In the genomic region with DNA sequence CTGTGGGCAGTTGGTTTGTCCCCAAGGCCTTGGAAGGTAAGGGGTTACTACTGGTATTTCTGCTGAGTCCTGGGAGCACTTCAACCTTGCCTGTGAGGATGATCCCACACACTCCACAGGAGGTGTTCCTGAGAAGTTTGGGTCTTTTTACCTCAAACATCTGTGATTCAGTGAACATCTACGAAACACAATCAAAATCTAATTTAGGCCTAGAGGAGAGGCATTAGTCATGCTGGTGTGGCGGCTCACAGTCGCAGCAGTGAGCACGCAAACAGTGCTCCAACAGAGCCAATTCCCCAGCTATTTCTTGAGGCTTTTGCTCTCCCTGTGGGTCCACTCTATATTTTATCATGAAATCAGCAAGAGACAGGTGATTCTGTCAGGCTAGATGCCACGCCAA, we compare ENCODE assay signal across 20 cellular contexts.
DNase-seq lines count a peak whose midpoint lies in the region; ATAC-seq, FAIRE-seq and TF ChIP-seq lines count a peak whose summit lies in the region.
"Had no signal": no experiment of that assay in that cellular context is flagged by ENCODE, and none has a peak within 500 bp of the region (broad histone marks: within the 10 kb centered on the region; RNA-seq: fewer than 3 reads in every experiment).

No MANE protein-coding gene starts in this region.

- DNase-seq in AG20443 (ENCODE audit: low spot score) (peak; percentile 61), MG63 (peak; percentile 9), K562 (ENCODE audit: extremely low read depth in 1 of 4, low spot score in 3 of 4) (peak in 1 of 4 experiments; percentile 19), neural progenitor cell (ENCODE audit: low spot score) (no peak), lower leg skin (ENCODE audit: low spot score in 2 of 2) (no peak), posterior vena cava (ENCODE audit: low spot score) (no peak), NCI-H82 treated with DMSO at 0.1 percent for 48 hours (lab: John Stamatoyannopoulos, UW; ENCODE audit: unreplicated experiment) (no peak), left ventricle myocardium superior (no peak)
- DNase-seq: activated CD8-positive, alpha-beta memory T cell treated with anti-CD3 and anti-CD28 coated beads for 24 hours; dermis blood vessel endothelial cell; esophagus squamous epithelium; KBM-7; NCI-H1105 treated with DMSO at 0.1 percent for 48 hours; NCI-H774; ovary; stimulated activated CD4-positive, alpha-beta T cell treated with anti-CD3 and anti-CD28 coated beads, Interleukin-4, amount 100 ng/mL, for 24 hours; stimulated activated CD8-positive, alpha-beta memory T cell treated with anti-CD3 and anti-CD28 coated beads, Interleukin-4, amount 100 ng/mL, for 48 hours had no signal

- H3K9me3 Mint-ChIP-seq in neural progenitor cell, result peaks cover 6% of the 10 kb centered on the region

- no peak for TF ChIP-seq POLR2A in K562 (conservative IDR thresholded peaks at IDR 0.05)
- TF ChIP-seq POLR2A in lower leg skin (IDR thresholded peaks at IDR 0.05), result no peak

- H3F3A ChIP-seq in neural progenitor cell (ENCODE audit: low read depth), result no peaks in the 10 kb centered on the region

- TF ChIP-seq CTCF in K562 (IDR thresholded peaks at IDR 0.05 in 2 of 3, conservative IDR thresholded peaks at IDR 0.05 in 1 of 3; ENCODE audit: insufficient read depth in 2 of 3, low read depth in 1 of 3, low read length in 3 of 3) (no peak), neural progenitor cell (IDR thresholded peaks at IDR 0.05) (no peak), lower leg skin (IDR thresholded peaks at IDR 0.05) (no peak)

- CTCF ChIA-PET in K562 (lab: Yijun Ruan, JAX; ENCODE audit: low intra/inter-chr PET ratio), result no interaction called here

- FAIRE-seq in K562 (lab: Jason Lieb, UNC), result peak; percentile 19

- H3K9me3 ChIP-seq in MG63 (peaks cover 4% of the 10 kb centered on the region; the same call in 1 of the 2 replicates), K562 (replicated peaks; ENCODE audit: control insufficient read depth, insufficient read depth, low read depth, low read length) (no peaks in the 10 kb centered on the region), neural progenitor cell (ENCODE audit: low read depth) (no peaks in the 10 kb centered on the region)
- H3K9me3 ChIP-seq: BLaER1, esophagus squamous epithelium, ovary, thoracic aorta had no signal

- no peak overlapping the region for H3K9ac ChIP-seq in K562 (ENCODE audit: insufficient read depth in 1 of 2, low read depth in 2 of 2, low read length in 2 of 2)
- no peak overlapping the region for H3K9ac ChIP-seq in neural progenitor cell
- H3K9ac ChIP-seq: BLaER1 had no signal

- H3K36me3 Mint-ChIP-seq in neural progenitor cell, result peaks cover 2% of the 10 kb centered on the region

- H3K27ac ChIP-seq in K562 (ENCODE audit: extremely low read depth, low read depth, low read length) (peak overlapping the region; percentile 45; the same call in 2 of the 3 replicates), neural progenitor cell (no peak overlapping the region)
- H3K27ac ChIP-seq: BLaER1, esophagus squamous epithelium, hepatocyte, ovary, thoracic aorta had no signal

- H3K4me1 Mint-ChIP-seq in neural progenitor cell, result peaks cover 39% of the 10 kb centered on the region

- H3K4me1 ChIP-seq in K562 (replicated peaks in 1 of 2; ENCODE audit: control insufficient read depth in 2 of 2, insufficient read depth in 2 of 2, low read length in 2 of 2) (peaks cover 23 to 40% of the 10 kb centered on the region in 2 experiments), neural progenitor cell (no peaks in the 10 kb centered on the region)
- H3K4me1 ChIP-seq: BLaER1, esophagus squamous epithelium had no signal

- no TSS peak for BruUV-seq in K562 (replicated peaks; lab: Mats Ljungman, UMichigan)

- H3K36me3 ChIP-seq in MG63, result no peaks in the 10 kb centered on the region
- H3K36me3 ChIP-seq in K562 (ENCODE audit: control insufficient read depth, insufficient read depth, low read length), result no peaks in the 10 kb centered on the region
- no peaks in the 10 kb centered on the region for H3K36me3 ChIP-seq in neural progenitor cell
- H3K36me3 ChIP-seq: esophagus squamous epithelium, ovary, thoracic aorta had no signal

- H3K4me3 ChIP-seq in MG63 (no peak overlapping the region), K562 (no peak overlapping the region), neural progenitor cell (no peak overlapping the region), lower leg skin (ENCODE audit: low read depth, poor library complexity, severe bottlenecking) (no peak overlapping the region)
- H3K4me3 ChIP-seq: BLaER1, esophagus squamous epithelium, hepatocyte, ovary, thoracic aorta had no signal

- no peaks in the 10 kb centered on the region for H3K9me1 ChIP-seq in K562 (ENCODE audit: control insufficient read depth, insufficient read depth, low read length)

- H3K27me3 Mint-ChIP-seq in neural progenitor cell (ENCODE audit: insufficient read depth, low read depth), result peaks cover 15% of the 10 kb centered on the region

- H3K4me2 ChIP-seq in K562 (ENCODE audit: insufficient read depth, low read length) (no peak overlapping the region), neural progenitor cell (no peak overlapping the region)
- H3K4me2 ChIP-seq: BLaER1, hepatocyte had no signal

- no peaks in the 10 kb centered on the region for H4K20me1 ChIP-seq in K562 (replicated peaks; ENCODE audit: control insufficient read depth, insufficient read depth, low read length)
- no peaks in the 10 kb centered on the region for H4K20me1 ChIP-seq in neural progenitor cell (ENCODE audit: low read depth)
- H4K20me1 ChIP-seq: BLaER1 had no signal

- H2AFZ ChIP-seq in K562 (ENCODE audit: low read depth, low read length) (peak overlapping the region; percentile 81), neural progenitor cell (replicated peaks) (no peak overlapping the region)
- H2AFZ ChIP-seq: hepatocyte had no signal

- no peak for TF ChIP-seq EP300 in K562 (IDR thresholded peaks at IDR 0.05; ENCODE audit: low read length)

- ATAC-seq in K562 (peak; percentile 10; the same call in 1 of the 3 replicates), left ventricle myocardium superior (no peak)

- TF ChIP-seq RAD21 in K562 (CRISPR knock-in tag; conservative IDR thresholded peaks at IDR 0.05 in 1 of 2, IDR thresholded peaks at IDR 0.05 in 1 of 2), result no peak

- POLR2A ChIA-PET in K562 (lab: Yijun Ruan, JAX), result interaction anchor here (0.9 to 1.6 kb wide), 5 partner anchors 9 to 59 kb away, joined by 3 to 5 read pairs (median 4); no protein-coding TSS in a partner anchor

- H3K79me2 ChIP-seq in K562 (ENCODE audit: control insufficient read depth, insufficient read depth, low read length) (no peaks in the 10 kb centered on the region), neural progenitor cell (ENCODE audit: low read depth) (no peaks in the 10 kb centered on the region)
- H3K79me2 ChIP-seq: hepatocyte had no signal

- H3K27me3 ChIP-seq in MG63, result no peaks in the 10 kb centered on the region
- no peaks in the 10 kb centered on the region for H3K27me3 ChIP-seq in K562 (ENCODE audit: control insufficient read depth in 2 of 2, insufficient read depth in 2 of 2, low read length in 2 of 2)
- no peaks in the 10 kb centered on the region for H3K27me3 ChIP-seq in neural progenitor cell
- H3K27me3 ChIP-seq: BLaER1, esophagus squamous epithelium, hepatocyte, ovary had no signal

- no peak overlapping the region for H3K4me3 Mint-ChIP-seq in neural progenitor cell

- WGBS in K562 (ENCODE audit: insufficient coverage, low coverage, missing lambda C conversion rate), result 15% methylated on average over 5 of the region's 5 CpGs
- 84 to 92% methylated on average over 5 of the region's 5 CpGs for WGBS in lower leg skin, 2 donors

- in situ Hi-C loops in K562 (cut with MboI), result no loop called here

- peak overlapping the region; percentile 7 for H3K27ac Mint-ChIP-seq in neural progenitor cell

- intact Hi-C loops in K562 (cut with micrococcal nuclease) (no loop called here), lower leg skin (cut with DNase I; ENCODE audit: low total_unique reads) (no loop called here), posterior vena cava (cut with DNase I) (no loop called here), left ventricle myocardium superior (cut with micrococcal nuclease) (no loop called here)

TF ChIP-seq in K562, 482 proteins besides CTCF, POLR2A, EP300 and RAD21:
- no peak for TF ChIP-seq GABPB2 (CRISPR knock-in tag; conservative IDR thresholded peaks at IDR 0.05)
- TF ChIP-seq SRSF3 (IDR thresholded peaks at IDR 0.05; ENCODE audit: insufficient read depth, low read length), result no peak
- TF ChIP-seq, protein P1, sequence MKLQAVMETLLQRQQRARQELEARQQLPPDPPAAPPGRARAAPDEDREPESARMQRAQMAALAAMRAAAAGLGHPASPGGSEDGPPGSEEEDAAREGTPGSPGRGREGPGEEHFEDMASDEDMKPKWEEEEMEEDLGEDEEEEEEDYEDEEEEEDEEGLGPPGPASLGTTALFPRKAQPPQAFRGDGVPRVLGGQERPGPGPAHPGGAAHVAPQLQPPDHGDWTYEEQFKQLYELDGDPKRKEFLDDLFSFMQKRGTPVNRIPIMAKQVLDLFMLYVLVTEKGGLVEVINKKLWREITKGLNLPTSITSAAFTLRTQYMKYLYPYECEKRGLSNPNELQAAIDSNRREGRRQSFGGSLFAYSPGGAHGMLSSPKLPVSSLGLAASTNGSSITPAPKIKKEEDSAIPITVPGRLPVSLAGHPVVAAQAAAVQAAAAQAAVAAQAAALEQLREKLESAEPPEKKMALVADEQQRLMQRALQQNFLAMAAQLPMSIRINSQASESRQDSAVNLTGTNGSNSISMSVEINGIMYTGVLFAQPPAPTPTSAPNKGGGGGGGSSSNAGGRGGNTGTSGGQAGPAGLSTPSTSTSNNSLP (IDR thresholded peaks at IDR 0.05; ENCODE audit: borderline replicate concordance, low read depth, low read length), result no peak
- TF ChIP-seq, protein P2, sequence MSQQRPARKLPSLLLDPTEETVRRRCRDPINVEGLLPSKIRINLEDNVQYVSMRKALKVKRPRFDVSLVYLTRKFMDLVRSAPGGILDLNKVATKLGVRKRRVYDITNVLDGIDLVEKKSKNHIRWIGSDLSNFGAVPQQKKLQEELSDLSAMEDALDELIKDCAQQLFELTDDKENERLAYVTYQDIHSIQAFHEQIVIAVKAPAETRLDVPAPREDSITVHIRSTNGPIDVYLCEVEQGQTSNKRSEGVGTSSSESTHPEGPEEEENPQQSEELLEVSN (IDR thresholded peaks at IDR 0.05; ENCODE audit: borderline replicate concordance in 1 of 2, extremely low read depth in 1 of 2, insufficient read depth in 1 of 2, insufficient read length in 1 of 2, low read depth in 1 of 2, low read length in 1 of 2, poor library complexity in 1 of 2, severe bottlenecking in 1 of 2), result peak in 1 of 2 experiments; percentile 13
- peak; percentile 28; the same call in 1 of the 2 replicates for TF ChIP-seq ZNF263 (CRISPR knock-in tag; IDR thresholded peaks at IDR 0.05; ENCODE audit: borderline replicate concordance)
- TF ChIP-seq ZFX (CRISPR knock-in tag; IDR thresholded peaks at IDR 0.05), result 0 out of 2 replicates have a peak, but pooled peaks have one; percentile 22

Comparison
In these comparisons a context has a peak if more than half of its experiments do, and no peak if none do; other contexts are left out.
1. DNase-seq: peak in AG20443 (single experiment) and MG63 (single experiment); none in neural progenitor cell (single experiment), lower leg skin (0 of 2), posterior vena cava (single experiment), NCI-H82 treated with DMSO at 0.1 percent for 48 hours (single experiment) and left ventricle myocardium superior (single experiment).